25 cellular contexts compared by ENCODE assay signal in genomic region chr3:183339461-183340086, GRCh38.
"Had no signal": no experiment of that assay in that cellular context is flagged by ENCODE, and none has a peak within 500 bp of the region (broad histone marks: within the 10 kb centered on the region; RNA-seq: fewer than 3 reads in every experiment).

No MANE protein-coding gene starts in this region.

- H3K27ac Mint-ChIP-seq: activated CD8-positive, alpha-beta T cell treated with anti-CD3 and anti-CD28 coated beads, Interleukin-2, amount 10 ng/mL, durations not matched to agents 7 days and 5 days; activated naive CD4-positive, alpha-beta T cell treated with anti-CD3 and anti-CD28 coated beads, Interleukin-2, amount 50 U/mL, for 24 hours; naive B cell; stimulated activated memory B cell treated with anti-CD40 and anti-IgM and Interleukin-4, amounts not matched to agents 10 μg/mL and 1 μg/mL and 100 μg/mL, for 72 hours had no signal

- H3K4me1 ChIP-seq: sigmoid colon, stomach, suprapubic skin, tibial nerve had no signal

- H3K4me3 Mint-ChIP-seq: activated CD8-positive, alpha-beta T cell treated with anti-CD3 and anti-CD28 coated beads, Interleukin-2, amount 10 ng/mL, durations not matched to agents 7 days and 5 days; activated naive CD4-positive, alpha-beta T cell treated with anti-CD3 and anti-CD28 coated beads, Interleukin-2, amount 50 U/mL, for 24 hours; brain; naive B cell; neural crest cell; stimulated activated memory B cell treated with anti-CD40 and anti-IgM and Interleukin-4, amounts not matched to agents 10 μg/mL and 1 μg/mL and 100 μg/mL, for 72 hours had no signal

- H3K4me1 Mint-ChIP-seq: naive B cell; neural crest cell; stimulated activated memory B cell treated with anti-CD40 and anti-IgM and Interleukin-4, amounts not matched to agents 10 μg/mL and 1 μg/mL and 100 μg/mL, for 72 hours had no signal

- H3K27ac ChIP-seq: sigmoid colon, stomach, suprapubic skin, tibial nerve, WERI-Rb-1 had no signal

- H3K4me3 ChIP-seq: lung, sigmoid colon, smooth muscle cell, stomach, suprapubic skin, tibial nerve had no signal

- H3K36me3 Mint-ChIP-seq: activated naive CD4-positive, alpha-beta T cell treated with anti-CD3 and anti-CD28 coated beads, Interleukin-2, amount 50 U/mL, for 24 hours; naive B cell had no signal

- ATAC-seq: activated CD8-positive, alpha-beta T cell treated with anti-CD3 and anti-CD28 coated beads, Interleukin-2, amount 10 ng/mL, durations not matched to agents 7 days and 5 days; left lobe of liver; stimulated activated memory B cell treated with anti-CD40 and anti-IgM and Interleukin-4, amounts not matched to agents 10 μg/mL and 1 μg/mL and 100 μg/mL, for 72 hours had no signal

- H3K27me3 Mint-ChIP-seq: activated naive CD4-positive, alpha-beta T cell treated with anti-CD3 and anti-CD28 coated beads, Interleukin-2, amount 50 U/mL, for 24 hours had no signal

- H3K36me3 ChIP-seq: sigmoid colon, stomach, suprapubic skin, tibial nerve, WERI-Rb-1 had no signal

- FAIRE-seq: kidney, TTC549 had no signal

- H3K9me3 Mint-ChIP-seq: neural crest cell; stimulated activated memory B cell treated with anti-CD40 and anti-IgM and Interleukin-4, amounts not matched to agents 10 μg/mL and 1 μg/mL and 100 μg/mL, for 72 hours had no signal

- H3K27me3 ChIP-seq: sigmoid colon, stomach, suprapubic skin, tibial nerve had no signal

- DNase-seq: activated CD4-positive, alpha-beta T cell treated with anti-CD3 and anti-CD28 coated beads for 1 hour; activated CD4-positive, alpha-beta T cell treated with anti-CD3 and anti-CD28 coated beads, Interleukin-2, amount 50 U/mL, for 1 hour; activated CD8-positive, alpha-beta T cell treated with anti-CD3 and anti-CD28 coated beads, Interleukin-2, amount 10 ng/mL, durations not matched to agents 7 days and 5 days; activated gamma-delta T cell treated with Interleukin-2 at 50 U/mL for 16 hours; aorta; effector memory CD4-positive, alpha-beta T cell; foreskin melanocyte; kidney; naive B cell; occipital lobe; posterior cingulate gyrus; sigmoid colon; stimulated activated CD4-positive, alpha-beta T cell treated with anti-CD3 and anti-CD28 coated beads, Interleukin-15, amount 100 ng/mL, for 24 hours; stomach; WERI-Rb-1 had no signal

- H3K9me3 ChIP-seq: sigmoid colon, stomach, suprapubic skin, tibial nerve had no signal

- H3K4me2 ChIP-seq: smooth muscle cell had no signal
